ENCODE assay signal across 22 cellular contexts in the genomic region with DNA sequence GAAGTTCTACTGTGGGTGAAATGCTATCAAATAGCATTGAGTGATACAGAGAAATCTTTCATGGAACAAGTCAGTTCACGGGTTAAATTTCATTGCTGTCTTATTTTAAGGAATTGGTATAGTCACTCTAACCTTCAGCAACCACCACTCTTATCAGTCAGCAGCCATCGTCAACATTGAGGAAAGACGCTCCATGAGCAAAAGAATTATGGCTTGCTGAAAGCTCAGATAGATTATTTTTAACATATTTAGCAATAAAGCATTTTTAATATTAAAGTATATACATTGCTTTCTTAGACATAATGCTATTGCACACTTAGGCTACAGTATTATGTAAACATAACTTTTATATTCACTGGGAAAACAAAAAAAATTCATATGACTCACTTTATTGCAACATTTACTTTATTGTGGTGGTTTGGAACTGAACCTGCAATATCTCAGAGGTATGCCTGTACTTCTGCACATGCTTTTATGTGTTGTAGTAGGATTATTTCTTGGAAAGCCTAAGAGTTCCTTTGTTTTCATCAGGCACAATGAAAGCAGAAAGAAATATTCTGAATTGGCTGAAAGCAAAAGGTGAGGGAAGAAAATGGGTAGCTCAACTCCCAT.
"Had no signal": no experiment of that assay in that cellular context is flagged by ENCODE, and none has a peak within 500 bp of the region (broad histone marks: within the 10 kb centered on the region; RNA-seq: fewer than 3 reads in every experiment).

No MANE protein-coding gene starts in this region.

- H3K27ac ChIP-seq: adrenal gland, heart left ventricle, left lung, prostate gland, upper lobe of left lung had no signal

- H3K9me3 Mint-ChIP-seq: activated naive CD4-positive, alpha-beta T cell treated with anti-CD3 and anti-CD28 coated beads for 36 hours; activated T-helper 1 cell treated with anti-CD3 and anti-CD28 coated beads, Interleukin-12 subunit alpha, Interleukin-12 subunit beta, Interleukin-2, Interleukin-4 antibody, amounts not matched to agents 30 ng/mL and 10 ng/mL and 1 ng/mL, durations not matched to agents 14 hours and 24 hours and 36 hours; memory B cell; stimulated activated naive CD8-positive, alpha-beta T cell treated with anti-CD3 and anti-CD28 coated beads, Interleukin-15, Interleukin-2, amounts not matched to agents 100 ng/mL and 50 ng/mL, for 24 hours; T-helper 1 cell treated with Interleukin-12 subunit alpha and Interleukin-12 subunit beta and Interleukin-4 antibody, amounts not matched to agents 30 μg/mL and 1 μg/mL, for 36 hours had no signal

- H3K4me3 Mint-ChIP-seq: activated CD8-positive, alpha-beta T cell treated with anti-CD3 and anti-CD28 coated beads, Interleukin-2, amount 10 ng/mL, durations not matched to agents 7 days and 5 days; activated naive CD4-positive, alpha-beta T cell treated with anti-CD3 and anti-CD28 coated beads for 36 hours; activated T-helper 1 cell treated with anti-CD3 and anti-CD28 coated beads, Interleukin-12 subunit alpha, Interleukin-12 subunit beta, Interleukin-2, Interleukin-4 antibody, amounts not matched to agents 30 ng/mL and 10 ng/mL and 1 ng/mL, durations not matched to agents 14 hours and 24 hours and 36 hours; brain; memory B cell; natural killer cell treated with Interleukin-12 subunit alpha and Interleukin-12 subunit beta and Interleukin-15 and Interleukin-18, amount 100 ng/mL, for 72 hours; stimulated activated naive CD8-positive, alpha-beta T cell treated with anti-CD3 and anti-CD28 coated beads, Interleukin-15, Interleukin-2, amounts not matched to agents 100 ng/mL and 50 ng/mL, for 24 hours; T-helper 1 cell treated with Interleukin-12 subunit alpha and Interleukin-12 subunit beta and Interleukin-4 antibody, amounts not matched to agents 30 μg/mL and 1 μg/mL, for 36 hours had no signal

- H3K27ac Mint-ChIP-seq: activated CD8-positive, alpha-beta T cell treated with anti-CD3 and anti-CD28 coated beads, Interleukin-2, amount 10 ng/mL, durations not matched to agents 7 days and 5 days; activated naive CD4-positive, alpha-beta T cell treated with anti-CD3 and anti-CD28 coated beads for 36 hours; activated T-helper 1 cell treated with anti-CD3 and anti-CD28 coated beads, Interleukin-12 subunit alpha, Interleukin-12 subunit beta, Interleukin-2, Interleukin-4 antibody, amounts not matched to agents 30 ng/mL and 10 ng/mL and 1 ng/mL, durations not matched to agents 14 hours and 24 hours and 36 hours; brain; memory B cell; natural killer cell treated with Interleukin-12 subunit alpha and Interleukin-12 subunit beta and Interleukin-15 and Interleukin-18, amount 100 ng/mL, for 72 hours; stimulated activated naive CD8-positive, alpha-beta T cell treated with anti-CD3 and anti-CD28 coated beads, Interleukin-15, Interleukin-2, amounts not matched to agents 100 ng/mL and 50 ng/mL, for 24 hours; T-helper 1 cell treated with Interleukin-12 subunit alpha and Interleukin-12 subunit beta and Interleukin-4 antibody, amounts not matched to agents 30 μg/mL and 1 μg/mL, for 36 hours had no signal

- H3K4me3 ChIP-seq: adrenal gland, heart left ventricle, left lung, prostate gland, upper lobe of left lung had no signal

- H3K27me3 ChIP-seq: adrenal gland, heart left ventricle, left lung, upper lobe of left lung had no signal

- H3K36me3 Mint-ChIP-seq: brain; memory B cell; natural killer cell treated with Interleukin-12 subunit alpha and Interleukin-12 subunit beta and Interleukin-15 and Interleukin-18, amount 100 ng/mL, for 72 hours had no signal

- DNase-seq: activated CD4-positive, alpha-beta T cell treated with anti-CD3 and anti-CD28 coated beads for 48 hours; activated CD8-positive, alpha-beta memory T cell treated with anti-CD3 and anti-CD28 coated beads, Interleukin-2, amount 50 U/mL, for 48 hours; activated CD8-positive, alpha-beta T cell treated with anti-CD3 and anti-CD28 coated beads, Interleukin-2, amount 10 ng/mL, durations not matched to agents 7 days and 5 days; activated naive CD4-positive, alpha-beta T cell treated with anti-CD3 and anti-CD28 coated beads for 36 hours; adrenal gland; cerebellar nuclear complex; dermis blood vessel endothelial cell; erythroblast; heart left ventricle; left lung; occipital lobe; stimulated activated CD4-positive, alpha-beta T cell treated with anti-CD3 and anti-CD28 coated beads, Interleukin-2, amount 100 ng/mL, for 48 hours; upper lobe of left lung had no signal

- H3K4me1 ChIP-seq: adrenal gland, heart left ventricle, left lung, prostate gland, upper lobe of left lung had no signal

- FAIRE-seq: frontal cortex, islet of Langerhans had no signal

- H3K9me3 ChIP-seq: adrenal gland, heart left ventricle, left lung, prostate gland, upper lobe of left lung had no signal

- H3K36me3 ChIP-seq: adrenal gland, heart left ventricle, left lung, prostate gland, upper lobe of left lung had no signal

- ATAC-seq: activated CD8-positive, alpha-beta T cell treated with anti-CD3 and anti-CD28 coated beads, Interleukin-2, amount 10 ng/mL, durations not matched to agents 7 days and 5 days; heart left ventricle; left lung; natural killer cell treated with Interleukin-12 subunit alpha and Interleukin-12 subunit beta and Interleukin-15 and Interleukin-18, amount 100 ng/mL, for 72 hours had no signal

- H3K27me3 Mint-ChIP-seq: brain; memory B cell; natural killer cell treated with Interleukin-12 subunit alpha and Interleukin-12 subunit beta and Interleukin-15 and Interleukin-18, amount 100 ng/mL, for 72 hours; stimulated activated naive CD8-positive, alpha-beta T cell treated with anti-CD3 and anti-CD28 coated beads, Interleukin-15, Interleukin-2, amounts not matched to agents 100 ng/mL and 50 ng/mL, for 24 hours had no signal

- H3K4me1 Mint-ChIP-seq: brain, memory B cell had no signal
